ENCODE assay signal across 6 cellular contexts in genomic region chr6:33417127-33417902, GRCh38. TPM values are rescaled to one million over a fixed set of nuclear protein-coding genes. Genes with fewer than 3 reads are reported as not detected.
A peak's percentile ranks its signal among the peaks of the same experiment; 100 is the strongest.
DNase-seq lines count a peak whose midpoint lies in the region; ATAC-seq and TF ChIP-seq lines count a peak whose summit lies in the region.

No MANE protein-coding gene starts in this region.

- peak overlapping the region; percentile 99 for H3K27ac Mint-ChIP-seq in osteocyte (ENCODE audit: unreplicated experiment)

- peaks cover 62% of the 10 kb centered on the region for H3K4me1 Mint-ChIP-seq in osteocyte (ENCODE audit: unreplicated experiment)

- no peaks in the 10 kb centered on the region for H3K9me3 ChIP-seq in heart right ventricle

- H3K36me3 ChIP-seq in heart right ventricle = peaks cover 0 to 48% (median 21%) of the 10 kb centered on the region in 9 donors

- TF ChIP-seq CTCF in heart right ventricle (IDR thresholded peaks at IDR 0.05) (no peak), osteocyte (IDR thresholded peaks at IDR 0.05) (no peak)

- WGBS in heart right ventricle, 2 donors = 3 to 5% methylated on average over 25 of the region's 25 CpGs

- H3K27ac ChIP-seq in heart right ventricle (peak overlapping the region; percentile 59 to 94 (median 90)), cingulate gyrus (ENCODE audit: low read depth, low read length) (peak overlapping the region; percentile 93)

- no peak for DNase-seq in heart right ventricle
- DNase-seq in Right ventricle myocardium inferior (ENCODE audit: missing footprints) = no peak
- DNase-seq in osteocyte (ENCODE audit: extremely low spot score, unreplicated experiment) = no peak
- DNase-seq in putamen (ENCODE audit: low spot score) = no peak

- peaks cover 20% of the 10 kb centered on the region for H3K36me3 Mint-ChIP-seq in osteocyte (ENCODE audit: unreplicated experiment)

- H3K27me3 ChIP-seq in heart right ventricle = no peaks in the 10 kb centered on the region

- no peaks in the 10 kb centered on the region for H3K9me3 Mint-ChIP-seq in osteocyte (ENCODE audit: unreplicated experiment)

- H3K27me3 Mint-ChIP-seq in osteocyte (ENCODE audit: unreplicated experiment) = no peaks in the 10 kb centered on the region

- intact Hi-C loops in heart right ventricle (cut with DNase I) (loop anchor here in 3 of 10 donors (10.0 kb wide), 2 partner anchors 103 to 1753 kb away; partner anchors contain the start of genes TAPBP (in 2 of the 3), ZBTB22 (in 2 of the 3), C6orf47 (in 1 of the 3) and CSNK2B (in 1 of the 3)), Right ventricle myocardium inferior (cut with DNase I) (loop anchor here (10.0 kb wide), 2 partner anchors 133 to 277 kb away; partner anchors contain the start of genes PFDN6 and WDR46)

- peak overlapping the region; percentile 98 for H3K4me3 Mint-ChIP-seq in osteocyte (ENCODE audit: unreplicated experiment)

- ATAC-seq in heart right ventricle (no peak), Right ventricle myocardium inferior (no peak), HG02588 (IDR thresholded peaks at IDR 0.05; ENCODE audit: unreplicated experiment) (no peak)

- peak overlapping the region; percentile 40 to 80 (median 70) for H3K4me3 ChIP-seq in heart right ventricle

- peaks cover 19 to 56% (median 46%) of the 10 kb centered on the region in 9 donors for H3K4me1 ChIP-seq in heart right ventricle

RNA-seq across cellular contexts. Expression of gene CUTA, which starts 0.6 kb away (rescaled TPM):
- total RNA-seq in heart right ventricle (100 to 1,000 TPM in 9 of 10 donors, 10 to 100 TPM in 1; 99.8 to 132 (median 114) TPM), Right ventricle myocardium inferior (107 TPM), osteocyte (302 and 325 TPM in 2 replicates)
- polyA plus RNA-seq in heart right ventricle = 100 to 1,000 TPM in 1 of 2 donors, 10 to 100 TPM in 1; 94.7 to 161 TPM

RNA-seq across cellular contexts. Expression of gene SYNGAP1, which starts 2.5 kb away (rescaled TPM):
- total RNA-seq in heart right ventricle (1 to 10 TPM; 3.6 to 8.5 (median 5.7) TPM), Right ventricle myocardium inferior (5.2 TPM), osteocyte (30.7 and 34.7 TPM in 2 replicates)
- polyA plus RNA-seq in heart right ventricle = 10 to 100 TPM in 1 of 2 donors, 1 to 10 TPM in 1; 3.1 to 10.2 TPM

RNA-seq across cellular contexts. Expression of gene PHF1, which starts 6.5 kb away (rescaled TPM):
- total RNA-seq in heart right ventricle (10 to 100 TPM; 36.2 to 61.2 (median 48.9) TPM), Right ventricle myocardium inferior (43.5 TPM), osteocyte (50.3 and 53.5 TPM in 2 replicates)
- 100 to 1,000 TPM in 1 of 2 donors, 10 to 100 TPM in 1; 59.5 to 125 TPM for polyA plus RNA-seq in heart right ventricle

RNA-seq across cellular contexts. Expression of gene KIFC1, which starts 25.7 kb away (rescaled TPM):
- total RNA-seq in heart right ventricle = 1 to 10 TPM in 2 of 10 donors, under 1 TPM in 6, not detected in 2; 0.09 to 6.1 (median 0.36) TPM
- polyA plus RNA-seq in heart right ventricle = under 1 TPM; 0.28 to 0.29 TPM
- 1.3 TPM for total RNA-seq in Right ventricle myocardium inferior
- total RNA-seq in osteocyte = 10.8 and 11.6 TPM in 2 replicates

RNA-seq across cellular contexts. Expression of gene ZBTB9, which starts 37.1 kb away (rescaled TPM):
- 1 to 10 TPM; 2.7 to 6.5 (median 4.9) TPM for total RNA-seq in heart right ventricle
- polyA plus RNA-seq in heart right ventricle = 1 to 10 TPM; 1.2 to 4.3 TPM
- 4.1 TPM for total RNA-seq in Right ventricle myocardium inferior
- total RNA-seq in osteocyte = 7.0 and 7.5 TPM in 2 replicates
